Comparison of ENCODE assay signal across 8 cellular contexts in genomic region chr17:19370493-19370960, GRCh38. TPM values are rescaled to one million over a fixed set of nuclear protein-coding genes. Genes with fewer than 3 reads are reported as not detected.
DNase-seq lines count a peak whose midpoint lies in the region; ATAC-seq and TF ChIP-seq lines count a peak whose summit lies in the region.

No MANE protein-coding gene starts in this region.

- peaks cover 29% of the 10 kb centered on the region for H3K4me1 Mint-ChIP-seq in nephron progenitor cell

- no peak for TF ChIP-seq CTCF in nephron progenitor cell (IDR thresholded peaks at IDR 0.05)

- ATAC-seq in GM19397 (IDR thresholded peaks at IDR 0.05; ENCODE audit: unreplicated experiment) (peak; percentile 50), GM18867 (IDR thresholded peaks at IDR 0.05; ENCODE audit: unreplicated experiment) (no peak)

- peak overlapping the region; percentile 9 for H3K9ac ChIP-seq in NT2/D1 (ENCODE audit: insufficient read length, low read depth)

- DNase-seq in A172 (ENCODE audit: low spot score) (peak; percentile 87), NT2/D1 (ENCODE audit: low read depth, low spot score) (no peak), glomerular visceral epithelial cell (ENCODE audit: extremely low spot score) (peak; percentile 63), GM03348 (ENCODE audit: low spot score) (no peak), nephron progenitor cell (no peak)
- no peak for DNase-seq in stimulated activated CD4-positive, alpha-beta T cell treated with anti-CD3 and anti-CD28 coated beads, Interleukin-2, amount 100 ng/mL, for 48 hours

- no peaks in the 10 kb centered on the region for H3K36me3 ChIP-seq in NT2/D1 (ENCODE audit: insufficient read depth, insufficient read length, low read length)

- no peaks in the 10 kb centered on the region for H3K36me3 Mint-ChIP-seq in nephron progenitor cell (ENCODE audit: low read depth)

- no peaks in the 10 kb centered on the region for H3K27me3 ChIP-seq in NT2/D1 (ENCODE audit: insufficient read depth, insufficient read length)

- H3K27me3 Mint-ChIP-seq in nephron progenitor cell (ENCODE audit: low read depth, poor library complexity): no peaks in the 10 kb centered on the region

- H3K27ac Mint-ChIP-seq in nephron progenitor cell: no peak overlapping the region

- H3K4me1 ChIP-seq in NT2/D1 (ENCODE audit: insufficient read depth, insufficient read length): peaks cover 7% of the 10 kb centered on the region

- H3K4me3 Mint-ChIP-seq in nephron progenitor cell: no peak overlapping the region

- H3K9me3 ChIP-seq in NT2/D1 (ENCODE audit: insufficient read depth, low read length): no peaks in the 10 kb centered on the region

- H3K4me3 ChIP-seq in NT2/D1 (ENCODE audit: insufficient read length, low read depth): no peak overlapping the region

- no peaks in the 10 kb centered on the region for H3K9me3 Mint-ChIP-seq in nephron progenitor cell

RNA-seq across cellular contexts. Expression of gene MAPK7, which starts 7.8 kb away (rescaled TPM):
- 11.5 and 15.5 TPM in 2 replicates for total RNA-seq in A172 (2014; rRNA removed; shearing (Covaris generic))

RNA-seq across cellular contexts. Expression of gene B9D1, which starts 8.0 kb away (rescaled TPM):
- 41.5 and 65.1 TPM in 2 replicates for total RNA-seq in A172 (2014; rRNA removed; shearing (Covaris generic))

RNA-seq across cellular contexts. Expression of gene MFAP4, which starts 16.5 kb away (rescaled TPM):
- total RNA-seq in A172 (2014; rRNA removed; shearing (Covaris generic)): not detected in 2 replicates

RNA-seq across cellular contexts. Expression of gene RNF112, which starts 40.5 kb away (rescaled TPM):
- total RNA-seq in A172 (2014; rRNA removed; shearing (Covaris generic)): not detected in 2 replicates

Comparison
In these comparisons a context has a peak if more than half of its experiments do, and no peak if none do; other contexts are left out.
1. DNase-seq: peak in A172 (single experiment) and glomerular visceral epithelial cell (single experiment); none in NT2/D1 (single experiment), GM03348 (single experiment), nephron progenitor cell (single experiment) and stimulated activated CD4-positive, alpha-beta T cell treated with anti-CD3 and anti-CD28 coated beads, Interleukin-2, amount 100 ng/mL, for 48 hours (0 of 2).